ENCODE assay signal across 16 cellular contexts in the genomic region with DNA sequence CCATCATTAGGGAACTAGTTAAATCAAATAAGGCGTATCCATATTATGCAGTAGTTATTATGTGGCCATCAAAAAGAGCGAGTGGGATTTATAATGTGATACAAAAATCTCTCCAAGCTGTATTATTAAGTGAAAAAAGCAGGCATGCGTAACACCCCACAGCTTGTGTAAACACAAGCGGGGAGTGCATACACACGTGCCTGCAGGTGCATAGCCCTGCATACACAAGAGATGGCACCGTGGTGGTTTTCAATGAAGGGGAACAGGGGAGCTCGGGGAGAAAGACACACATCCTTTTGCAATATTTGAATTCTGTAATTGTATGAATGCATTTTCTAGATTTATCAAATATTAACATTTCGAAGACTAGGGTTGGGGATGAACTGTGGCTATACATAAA. TPM values are rescaled to one million over a fixed set of nuclear protein-coding genes. Genes with fewer than 3 reads are reported as not detected.
DNase-seq lines count a peak whose midpoint lies in the region; ATAC-seq lines count a peak whose summit lies in the region.
"Had no signal": no experiment of that assay in that cellular context is flagged by ENCODE, and none has a peak within 500 bp of the region (broad histone marks: within the 10 kb centered on the region; RNA-seq: fewer than 3 reads in every experiment).

No MANE protein-coding gene starts in this region.

- DNase-seq in activated CD4-positive, alpha-beta T cell treated with anti-CD3 and anti-CD28 coated beads, Interleukin-2, amount 10 ng/mL, durations not matched to agents 24 days and 14 days: no peak
- no peak for DNase-seq in activated CD4-positive, alpha-beta T cell treated with anti-CD3 and anti-CD28 coated beads for 1 hour
- DNase-seq in NCI-H2081 treated with DMSO at 0.1 percent for 48 hours (lab: John Stamatoyannopoulos, UW) (peak; percentile 77), NCI-H2029 (lab: John Stamatoyannopoulos, UW) (no peak)
- no peak for DNase-seq in central memory CD8-positive, alpha-beta T cell (ENCODE audit: low spot score in 2 of 2)
- DNase-seq in stimulated activated CD4-positive, alpha-beta T cell treated with anti-CD3 and anti-CD28 coated beads, Interleukin-12 subunit alpha, Interleukin-12 subunit beta, amount 100 ng/mL, for 4 hours: no peak
- DNase-seq: activated naive CD8-positive, alpha-beta T cell treated with anti-CD3 and anti-CD28 coated beads, Interleukin-2, amount 10 ng/mL, durations not matched to agents 7 days and 5 days; DMS153; islet precursor cell; midbrain; NCI-H1048; SIG-M5; testis had no signal

- H3K9me3 Mint-ChIP-seq in activated CD4-positive, alpha-beta T cell treated with anti-CD3 and anti-CD28 coated beads, Interleukin-2, amount 10 ng/mL, durations not matched to agents 24 days and 14 days: no peaks in the 10 kb centered on the region
- H3K9me3 Mint-ChIP-seq in central memory CD8-positive, alpha-beta T cell: no peaks in the 10 kb centered on the region
- H3K9me3 Mint-ChIP-seq: activated naive CD8-positive, alpha-beta T cell treated with anti-CD3 and anti-CD28 coated beads, Interleukin-2, amount 10 ng/mL, durations not matched to agents 7 days and 5 days had no signal

- no peaks in the 10 kb centered on the region for H3K36me3 ChIP-seq in skeletal muscle satellite cell (ENCODE audit: insufficient read depth, low read length)

- peaks cover 31% of the 10 kb centered on the region for H3K27me3 Mint-ChIP-seq in activated CD4-positive, alpha-beta T cell treated with anti-CD3 and anti-CD28 coated beads, Interleukin-2, amount 10 ng/mL, durations not matched to agents 24 days and 14 days
- H3K27me3 Mint-ChIP-seq in central memory CD8-positive, alpha-beta T cell: peaks cover 57% of the 10 kb centered on the region

- H3K9me3 ChIP-seq in skeletal muscle satellite cell (replicated peaks; ENCODE audit: low read length): no peaks in the 10 kb centered on the region
- H3K9me3 ChIP-seq: testis had no signal

- ATAC-seq in central memory CD8-positive, alpha-beta T cell (replicated peaks; ENCODE audit: extremely low read depth, poor library complexity, severe bottlenecking): no peak
- ATAC-seq in GM21576 (IDR thresholded peaks at IDR 0.05; ENCODE audit: unreplicated experiment): no peak

- intact Hi-C loops in activated CD4-positive, alpha-beta T cell treated with anti-CD3 and anti-CD28 coated beads, Interleukin-2, amount 10 ng/mL, durations not matched to agents 24 days and 14 days (cut with micrococcal nuclease): no loop called here

- peaks cover 31% of the 10 kb centered on the region for H3K4me1 ChIP-seq in skeletal muscle satellite cell (ENCODE audit: control insufficient read depth, insufficient read depth, low read length)

- peak overlapping the region; percentile 69 for H3K4me3 Mint-ChIP-seq in activated CD4-positive, alpha-beta T cell treated with anti-CD3 and anti-CD28 coated beads, Interleukin-2, amount 10 ng/mL, durations not matched to agents 24 days and 14 days
- peak overlapping the region; percentile 0 for H3K4me3 Mint-ChIP-seq in central memory CD8-positive, alpha-beta T cell

- no peaks in the 10 kb centered on the region for H3K36me3 Mint-ChIP-seq in activated CD4-positive, alpha-beta T cell treated with anti-CD3 and anti-CD28 coated beads, Interleukin-2, amount 10 ng/mL, durations not matched to agents 24 days and 14 days (ENCODE audit: low read depth)
- H3K36me3 Mint-ChIP-seq in central memory CD8-positive, alpha-beta T cell (ENCODE audit: insufficient read depth): no peaks in the 10 kb centered on the region
- H3K36me3 Mint-ChIP-seq: activated naive CD8-positive, alpha-beta T cell treated with anti-CD3 and anti-CD28 coated beads, Interleukin-2, amount 10 ng/mL, durations not matched to agents 7 days and 5 days had no signal

- no peak overlapping the region for H3K4me3 ChIP-seq in skeletal muscle satellite cell (ENCODE audit: low read length)

- H3K27me3 ChIP-seq in skeletal muscle satellite cell (ENCODE audit: control insufficient read depth, insufficient read depth, low read length): no peaks in the 10 kb centered on the region
- H3K27me3 ChIP-seq: testis had no signal

- no peak overlapping the region for H3K27ac Mint-ChIP-seq in activated CD4-positive, alpha-beta T cell treated with anti-CD3 and anti-CD28 coated beads, Interleukin-2, amount 10 ng/mL, durations not matched to agents 24 days and 14 days
- H3K27ac Mint-ChIP-seq in central memory CD8-positive, alpha-beta T cell (ENCODE audit: low read depth): no peak overlapping the region
- H3K27ac Mint-ChIP-seq: activated naive CD8-positive, alpha-beta T cell treated with anti-CD3 and anti-CD28 coated beads, Interleukin-2, amount 10 ng/mL, durations not matched to agents 7 days and 5 days had no signal

- H3K9ac ChIP-seq in skeletal muscle satellite cell (ENCODE audit: low read depth, low read length): peak overlapping the region; percentile 79

- no peaks in the 10 kb centered on the region for H3K4me1 Mint-ChIP-seq in activated CD4-positive, alpha-beta T cell treated with anti-CD3 and anti-CD28 coated beads, Interleukin-2, amount 10 ng/mL, durations not matched to agents 24 days and 14 days
- H3K4me1 Mint-ChIP-seq in central memory CD8-positive, alpha-beta T cell: no peaks in the 10 kb centered on the region

- H3K4me2 ChIP-seq in skeletal muscle satellite cell (ENCODE audit: low read length): no peak overlapping the region

RNA-seq across cellular contexts. Expression of gene KIF7, which starts 9.2 kb away (rescaled TPM):
- total RNA-seq in activated CD4-positive, alpha-beta T cell treated with anti-CD3 and anti-CD28 coated beads, Interleukin-2, amount 10 ng/mL, durations not matched to agents 24 days and 14 days: 1.9 TPM in 2 replicates
- 8.7 and 10.1 TPM in 2 replicates for total RNA-seq in skeletal muscle satellite cell (2012; rRNA removed)

RNA-seq across cellular contexts. Expression of gene PLIN1, which starts 14.7 kb away (rescaled TPM):
- 0.14 TPM in 1 of 2 replicates, not detected in the other for total RNA-seq in activated CD4-positive, alpha-beta T cell treated with anti-CD3 and anti-CD28 coated beads, Interleukin-2, amount 10 ng/mL, durations not matched to agents 24 days and 14 days
- total RNA-seq in skeletal muscle satellite cell (2012; rRNA removed): under 0.01 and 0.22 TPM in 2 replicates

RNA-seq across cellular contexts. Expression of gene PEX11A, which starts 26.1 kb away (rescaled TPM):
- 1.6 and 2.1 TPM in 2 replicates for total RNA-seq in activated CD4-positive, alpha-beta T cell treated with anti-CD3 and anti-CD28 coated beads, Interleukin-2, amount 10 ng/mL, durations not matched to agents 24 days and 14 days
- 2.0 and 2.8 TPM in 2 replicates for total RNA-seq in skeletal muscle satellite cell (2012; rRNA removed)

RNA-seq across cellular contexts. Expression of gene WDR93, which starts 26.2 kb away (rescaled TPM):
- not detected in 2 replicates for total RNA-seq in activated CD4-positive, alpha-beta T cell treated with anti-CD3 and anti-CD28 coated beads, Interleukin-2, amount 10 ng/mL, durations not matched to agents 24 days and 14 days
- not detected in 2 replicates for total RNA-seq in skeletal muscle satellite cell (2012; rRNA removed)
- total RNA-seq: activated naive CD8-positive, alpha-beta T cell treated with anti-CD3 and anti-CD28 coated beads, Interleukin-2, amount 10 ng/mL, durations not matched to agents 7 days and 5 days; glomerular endothelial cell had no signal
